In the genomic region with DNA sequence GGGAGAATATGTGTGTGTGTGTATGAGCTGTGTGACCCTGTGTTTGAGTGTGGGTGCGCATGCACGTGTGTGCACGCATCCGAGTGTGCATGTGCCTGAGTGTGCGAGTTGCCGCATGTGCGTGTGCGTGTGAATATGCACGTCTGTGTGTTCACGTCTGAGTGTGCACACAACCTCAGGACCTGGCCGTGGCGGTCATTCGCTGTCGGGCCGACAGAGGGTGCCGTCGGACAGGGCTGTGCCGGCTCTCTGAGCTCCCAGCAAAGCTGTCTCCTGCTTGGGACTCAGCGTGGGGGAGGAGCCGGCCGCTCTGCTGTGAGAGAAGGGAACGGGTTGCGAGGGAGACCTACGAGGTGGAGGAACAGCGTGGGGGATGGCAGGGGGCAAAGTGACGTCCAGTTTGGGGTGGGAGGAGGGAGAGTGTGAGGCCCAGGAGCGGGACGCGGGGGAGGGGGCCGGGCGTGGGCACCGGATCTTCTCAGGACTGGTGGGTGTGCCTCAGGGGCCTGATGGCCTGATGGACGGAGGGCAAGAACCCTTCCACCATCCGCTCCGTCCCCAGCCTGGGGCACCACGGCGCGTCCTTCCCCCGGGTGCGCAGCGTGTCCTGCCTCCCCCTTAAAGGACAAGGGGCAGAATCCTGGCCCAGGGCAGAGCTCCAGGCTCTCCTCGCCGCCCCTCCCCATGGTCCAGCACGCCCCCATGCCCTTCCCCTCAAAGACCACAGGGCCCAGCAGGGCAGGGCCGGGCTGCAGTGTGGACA, we compare ENCODE assay signal across 8 cellular contexts.
DNase-seq lines count a peak whose midpoint lies in the region; ATAC-seq and TF ChIP-seq lines count a peak whose summit lies in the region.

No MANE protein-coding gene starts in this region.

- ATAC-seq in HG03175 (IDR thresholded peaks at IDR 0.05; ENCODE audit: unreplicated experiment) (peak; percentile 81), GM19467 (IDR thresholded peaks at IDR 0.05; ENCODE audit: unreplicated experiment) (no peak)

- DNase-seq in NCI-H524 (lab: John Stamatoyannopoulos, UW) (peak; percentile 70 to 84), choroid plexus epithelial cell (ENCODE audit: low read depth) (peak; percentile 86), left kidney (ENCODE audit: low read depth, low spot score) (peak; percentile 97)
- peak; percentile 93 for DNase-seq in activated CD4-positive, alpha-beta T cell treated with anti-CD3 and anti-CD28 coated beads for 48 hours
- DNase-seq in stimulated activated CD4-positive, alpha-beta T cell treated with anti-CD3 and anti-CD28 coated beads, Interleukin-2, amount 100 ng/mL, for 4 hours (ENCODE audit: low read depth), result peak; percentile 74

- peak; percentile 98 for TF ChIP-seq CTCF in GM12875 (IDR thresholded peaks at IDR 0.05; ENCODE audit: borderline replicate concordance, insufficient read depth, low read depth, low read length)
- peak; percentile 96 for TF ChIP-seq CTCF in choroid plexus epithelial cell (conservative IDR thresholded peaks at IDR 0.05; ENCODE audit: low read depth, low read length)

- no peak overlapping the region for H3K4me3 ChIP-seq in GM12875 (ENCODE audit: low read depth, low read length)
- no peak overlapping the region for H3K4me3 ChIP-seq in choroid plexus epithelial cell (ENCODE audit: low read depth, low read length)
